ENCODE assay signal across 9 cellular contexts in the genomic region with DNA sequence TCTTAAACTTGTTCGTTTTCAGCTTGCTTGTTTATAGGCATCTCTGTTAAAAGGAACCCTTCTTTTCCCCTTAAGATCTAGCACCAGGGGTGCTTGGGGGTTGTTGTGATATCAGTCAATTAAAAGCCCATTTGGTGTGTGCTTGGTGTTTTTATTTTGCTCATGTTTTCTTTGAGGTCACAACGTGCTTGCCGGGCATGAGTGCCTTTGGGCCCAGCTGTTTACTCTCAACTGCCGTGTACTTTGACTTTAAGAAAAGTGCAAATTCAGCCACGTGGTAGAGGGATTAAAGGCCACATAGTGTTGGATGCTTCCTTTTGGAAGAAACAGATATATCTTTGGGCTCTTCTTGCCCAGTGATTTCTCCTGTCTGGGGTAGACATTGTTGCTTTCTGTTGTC. TPM values are rescaled to one million over a fixed set of nuclear protein-coding genes. Genes with fewer than 3 reads are reported as not detected.
DNase-seq lines count a peak whose midpoint lies in the region; ATAC-seq, FAIRE-seq and TF ChIP-seq lines count a peak whose summit lies in the region.
"Had no signal": no experiment of that assay in that cellular context is flagged by ENCODE, and none has a peak within 500 bp of the region (broad histone marks: within the 10 kb centered on the region; RNA-seq: fewer than 3 reads in every experiment).

No MANE protein-coding gene starts in this region.

- H4K20me1 ChIP-seq in keratinocyte (ENCODE audit: control insufficient read depth, extremely low read depth, insufficient read depth, low read length), result peaks cover 18% of the 10 kb centered on the region

- H3K9me3 ChIP-seq in HUES6 (ENCODE audit: control insufficient read depth, insufficient read depth, low read depth, low read length) (no peaks in the 10 kb centered on the region), keratinocyte (ENCODE audit: control insufficient read depth, low read depth, low read length) (no peaks in the 10 kb centered on the region)

- H3K4me1 ChIP-seq in HUES6 (ENCODE audit: control insufficient read depth, insufficient read depth, low read length), result peaks cover 47% of the 10 kb centered on the region
- H3K4me1 ChIP-seq in keratinocyte (ENCODE audit: control insufficient read depth, extremely low read depth, insufficient read depth, low read length), result peaks cover 32% of the 10 kb centered on the region

- H3K9me1 ChIP-seq in keratinocyte (ENCODE audit: control insufficient read depth, extremely low read depth, insufficient read depth, low read length), result no peaks in the 10 kb centered on the region

- CTCF ChIA-PET in activated B cell treated with CpG ODN at 0.5 μM for 24 hours (lab: Charles Lee), result no interaction called here
- CTCF ChIA-PET in RWPE1 (lab: Yijun Ruan, JAX), result interaction anchor here (0.7 to 1.0 kb wide), 2 partner anchors 29 to 82 kb away, joined by 3 read pairs; no protein-coding TSS in a partner anchor

- H3K9me3 Mint-ChIP-seq in activated B cell treated with CpG ODN at 0.5 μM for 24 hours, result no peaks in the 10 kb centered on the region
- no peaks in the 10 kb centered on the region for H3K9me3 Mint-ChIP-seq in stimulated activated memory B cell treated with anti-CD40 and anti-IgM and Interleukin-4, amounts not matched to agents 10 μg/mL and 1 μg/mL and 100 μg/mL, for 72 hours

- H3K4me2 ChIP-seq in keratinocyte (ENCODE audit: control insufficient read depth, extremely low read depth, insufficient read depth, low read depth, low read length), result peak overlapping the region; percentile 25

- no peak for FAIRE-seq in keratinocyte (lab: Jason Lieb, UNC)

- H3K4me1 Mint-ChIP-seq in activated B cell treated with CpG ODN at 0.5 μM for 24 hours, result peaks cover 44% of the 10 kb centered on the region
- peaks cover 12% of the 10 kb centered on the region for H3K4me1 Mint-ChIP-seq in stimulated activated memory B cell treated with anti-CD40 and anti-IgM and Interleukin-4, amounts not matched to agents 10 μg/mL and 1 μg/mL and 100 μg/mL, for 72 hours

- ATAC-seq in activated B cell treated with CpG ODN at 0.5 μM for 24 hours (ENCODE audit: low read depth) (peak; percentile 47), GM21423 (IDR thresholded peaks at IDR 0.05; ENCODE audit: unreplicated experiment) (no peak), HG03045 (IDR thresholded peaks at IDR 0.05; ENCODE audit: unreplicated experiment) (no peak)
- no peak for ATAC-seq in stimulated activated memory B cell treated with anti-CD40 and anti-IgM and Interleukin-4, amounts not matched to agents 10 μg/mL and 1 μg/mL and 100 μg/mL, for 72 hours

- no peak overlapping the region for H2AFZ ChIP-seq in keratinocyte (ENCODE audit: control insufficient read depth, low read length)

- no peaks in the 10 kb centered on the region for H3K27me3 Mint-ChIP-seq in activated B cell treated with CpG ODN at 0.5 μM for 24 hours
- H3K27me3 Mint-ChIP-seq in stimulated activated memory B cell treated with anti-CD40 and anti-IgM and Interleukin-4, amounts not matched to agents 10 μg/mL and 1 μg/mL and 100 μg/mL, for 72 hours, result no peaks in the 10 kb centered on the region

- POLR2A ChIA-PET in activated B cell treated with CpG ODN at 0.5 μM for 24 hours (lab: Charles Lee) (interaction anchor here (0.7 to 3.3 kb wide), 5 partner anchors 9 to 159 kb away, joined by 3 to 27 read pairs (median 8); a partner anchor contains a TSS), RWPE1 (lab: Yijun Ruan, JAX; ENCODE audit: low non-redundant PET) (no interaction called here)

- TF ChIP-seq CTCF in activated B cell treated with CpG ODN at 0.5 μM for 24 hours (IDR thresholded peaks at IDR 0.05) (no peak), keratinocyte (optimal IDR thresholded peaks at IDR 0.05 in 1 of 3, IDR thresholded peaks at IDR 0.05 in 1 of 3, conservative IDR thresholded peaks at IDR 0.05 in 1 of 3; ENCODE audit: extremely low read depth in 1 of 3, insufficient read depth in 2 of 3, low read length in 3 of 3) (no peak), RWPE1 (conservative IDR thresholded peaks at IDR 0.05; ENCODE audit: low read depth) (no peak)

- peak overlapping the region; percentile 50 for H3K4me3 Mint-ChIP-seq in activated B cell treated with CpG ODN at 0.5 μM for 24 hours
- peak overlapping the region; percentile 37 for H3K4me3 Mint-ChIP-seq in stimulated activated memory B cell treated with anti-CD40 and anti-IgM and Interleukin-4, amounts not matched to agents 10 μg/mL and 1 μg/mL and 100 μg/mL, for 72 hours

- H3K4me3 ChIP-seq in HUES6 (ENCODE audit: low read depth, low read length), result no peak overlapping the region
- no peak overlapping the region for H3K4me3 ChIP-seq in keratinocyte (ENCODE audit: control insufficient read depth in 2 of 3, extremely low read depth in 1 of 3, insufficient read depth in 2 of 3, low read depth in 1 of 3, low read length in 3 of 3)

- peaks cover 89% of the 10 kb centered on the region for H3K79me2 ChIP-seq in keratinocyte (ENCODE audit: control insufficient read depth, insufficient read depth, low read length)

- peaks cover 17% of the 10 kb centered on the region for H3K36me3 Mint-ChIP-seq in activated B cell treated with CpG ODN at 0.5 μM for 24 hours (ENCODE audit: low read depth)
- peaks cover 23% of the 10 kb centered on the region for H3K36me3 Mint-ChIP-seq in stimulated activated memory B cell treated with anti-CD40 and anti-IgM and Interleukin-4, amounts not matched to agents 10 μg/mL and 1 μg/mL and 100 μg/mL, for 72 hours

- H3K27me3 ChIP-seq in HUES6 (ENCODE audit: control insufficient read depth, insufficient read depth, low read length) (no peaks in the 10 kb centered on the region), keratinocyte (ENCODE audit: control insufficient read depth, extremely low read depth, insufficient read depth, low read length) (no peaks in the 10 kb centered on the region)

- dilution Hi-C loops in keratinocyte (cut with MboI; ENCODE audit: extremely low pct_ligation_motif_present, low sequenced_read_pairs), result no loop called here

- intact Hi-C loops in activated B cell treated with CpG ODN at 0.5 μM for 24 hours (cut with micrococcal nuclease), result loop anchor here (2.0 kb wide), 1 partner anchor 18 kb away; no protein-coding TSS in a partner anchor

- DNase-seq in activated B cell treated with CpG ODN at 0.5 μM for 24 hours, result no peak
- no peak for DNase-seq in keratinocyte (ENCODE audit: low read depth, low spot score)
- no peak for DNase-seq in AG08396 (ENCODE audit: low spot score)
- no peak for DNase-seq in RWPE1 (ENCODE audit: low spot score)
- DNase-seq: NCI-H2171 treated with DMSO at 0.1 percent for 48 hours had no signal

- H3K27ac Mint-ChIP-seq in activated B cell treated with CpG ODN at 0.5 μM for 24 hours, result peak overlapping the region; percentile 79
- H3K27ac Mint-ChIP-seq in stimulated activated memory B cell treated with anti-CD40 and anti-IgM and Interleukin-4, amounts not matched to agents 10 μg/mL and 1 μg/mL and 100 μg/mL, for 72 hours, result peak overlapping the region; percentile 74

- H3K36me3 ChIP-seq in HUES6 (ENCODE audit: control insufficient read depth, insufficient read depth, low read length) (peaks cover 28% of the 10 kb centered on the region), keratinocyte (ENCODE audit: control insufficient read depth in 2 of 2, extremely low read depth in 1 of 2, insufficient read depth in 2 of 2, low read length in 2 of 2) (peaks cover 3 to 10% of the 10 kb centered on the region in 2 experiments)

- H3K9ac ChIP-seq in HUES6 (ENCODE audit: low read length) (no peak overlapping the region), keratinocyte (ENCODE audit: control insufficient read depth, extremely low read depth, insufficient read depth, low read length) (no peak overlapping the region)

- H3K27ac ChIP-seq in HUES6 (ENCODE audit: low read depth, low read length) (peak overlapping the region; percentile 38; the same call in 1 of the 2 replicates), keratinocyte (ENCODE audit: control insufficient read depth, insufficient read depth, low read length) (peak overlapping the region; percentile 31), RWPE1 (no peak overlapping the region)

RNA-seq across cellular contexts. Expression of a gene that starts 10.5 kb away (rescaled TPM):
- 116 and 142 TPM in 2 replicates for total RNA-seq in activated B cell treated with CpG ODN at 0.5 μM for 24 hours
- 5.9 to 20.6 TPM (median 10.2 TPM) in 3 replicates for polyA plus RNA-seq in keratinocyte
- polyA plus RNA-seq in keratinocyte (2011; ENCODE audit: low read depth), result 12.6 TPM
- polyA plus RNA-seq in keratinocyte (2011; cell fraction: cytosol; rRNA removed), result 12.5 and 15.3 TPM in 2 replicates
- 70.1 and 73.8 TPM in 2 replicates for polyA plus RNA-seq in keratinocyte (2011; cell fraction: nucleus; rRNA removed)
- polyA plus RNA-seq in keratinocyte (2012; ENCODE audit: low replicate concordance), result 20.3 and 29.5 TPM in 2 replicates
- polyA minus RNA-seq in keratinocyte, result 15.6 to 74.1 TPM (median 41.4 TPM) in 3 replicates
- 20.3 TPM for polyA minus RNA-seq in keratinocyte (2011; cell fraction: cytosol; rRNA and poly(A)+ RNA removed)
- polyA minus RNA-seq in keratinocyte (2011; cell fraction: nucleus; rRNA and poly(A)+ RNA removed), result 47.3 and 69.0 TPM in 2 replicates
